In genomic region chr1:209624516-209625204, GRCh38 we compare ENCODE assay signal across 38 cellular contexts. TPM values are rescaled to one million over a fixed set of nuclear protein-coding genes. Genes with fewer than 3 reads are reported as not detected.
DNase-seq lines count a peak whose midpoint lies in the region; ATAC-seq and TF ChIP-seq lines count a peak whose summit lies in the region.
"Had no signal": no experiment of that assay in that cellular context is flagged by ENCODE, and none has a peak within 500 bp of the region (broad histone marks: within the 10 kb centered on the region; RNA-seq: fewer than 3 reads in every experiment).

No MANE protein-coding gene starts in this region.

- DNase-seq in left ventricle myocardium inferior (no peak), left cardiac atrium (no peak), NCI-H1105 treated with DMSO at 0.1 percent for 48 hours (lab: John Stamatoyannopoulos, UW) (no peak), NCI-H146 (lab: John Stamatoyannopoulos, UW) (no peak), GM13977 (ENCODE audit: low spot score) (no peak)
- DNase-seq: activated CD4-positive, alpha-beta T cell treated with anti-CD3 and anti-CD28 coated beads, Interleukin-2, amount 10 ng/mL, durations not matched to agents 24 days and 14 days; activated CD8-positive, alpha-beta memory T cell treated with anti-CD3 and anti-CD28 coated beads for 24 hours; activated naive CD8-positive, alpha-beta T cell treated with anti-CD3 and anti-CD28 coated beads, Interleukin-2, amount 10 ng/mL, durations not matched to agents 7 days and 5 days; activated T-cell treated with anti-CD3 and anti-CD28 coated beads for 4 hours; CD4-positive, alpha-beta memory T cell; dermis blood vessel endothelial cell; endodermal cell; esophagus squamous epithelium; KG1; MM.1S; NCI-H1417 treated with DMSO at 0.1 percent for 48 hours; NCI-H2081; NCI-H226; NCI-H526 treated with DMSO at 0.1 percent for 48 hours; SIG-M5; sigmoid colon; stimulated activated CD4-positive, alpha-beta T cell treated with anti-CD3 and anti-CD28 coated beads, Interleukin-15, amount 100 ng/mL, for 24 hours; stimulated activated CD4-positive, alpha-beta T cell treated with anti-CD3 and anti-CD28 coated beads, Interleukin-4, amount 100 ng/mL, for 4 hours; T1000; WERI-Rb-1 had no signal

- no peak overlapping the region for H3K4me3 Mint-ChIP-seq in nephron
- H3K4me3 Mint-ChIP-seq: activated CD4-positive, alpha-beta T cell treated with anti-CD3 and anti-CD28 coated beads, Interleukin-2, amount 10 ng/mL, durations not matched to agents 24 days and 14 days; activated naive CD8-positive, alpha-beta T cell treated with anti-CD3 and anti-CD28 coated beads, Interleukin-2, amount 10 ng/mL, durations not matched to agents 7 days and 5 days; CD4-positive, alpha-beta memory T cell; central memory CD8-positive, alpha-beta T cell; endodermal cell; GM23338; natural killer cell treated with Interleukin-12 subunit alpha and Interleukin-12 subunit beta and Interleukin-15 and Interleukin-18, amount 100 ng/mL, for 72 hours had no signal

- H3K36me3 Mint-ChIP-seq in nephron (ENCODE audit: low read depth): no peaks in the 10 kb centered on the region
- H3K36me3 Mint-ChIP-seq: activated naive CD8-positive, alpha-beta T cell treated with anti-CD3 and anti-CD28 coated beads, Interleukin-2, amount 10 ng/mL, durations not matched to agents 7 days and 5 days; CD4-positive, alpha-beta memory T cell; natural killer cell treated with Interleukin-12 subunit alpha and Interleukin-12 subunit beta and Interleukin-15 and Interleukin-18, amount 100 ng/mL, for 72 hours had no signal

- in situ Hi-C loops in GM13977 (cut with MboI; ENCODE audit: low pct_unique_long_range_greater_than_20kb, low sequenced_read_pairs, unreplicated experiment): no loop called here

- TF ChIP-seq CTCF in left ventricle myocardium inferior (IDR thresholded peaks at IDR 0.05; ENCODE audit: borderline replicate concordance) (no peak), nephron (IDR thresholded peaks at IDR 0.05; ENCODE audit: unreplicated experiment in 3 of 3) (no peak), GM13977 (IDR thresholded peaks at IDR 0.05; ENCODE audit: extremely low read depth, insufficient read depth, missing control alignments) (no peak)

- H3K27me3 Mint-ChIP-seq in nephron (ENCODE audit: low read depth): peaks cover 26% of the 10 kb centered on the region
- H3K27me3 Mint-ChIP-seq: activated CD4-positive, alpha-beta T cell treated with anti-CD3 and anti-CD28 coated beads, Interleukin-2, amount 10 ng/mL, durations not matched to agents 24 days and 14 days; CD4-positive, alpha-beta memory T cell; central memory CD8-positive, alpha-beta T cell had no signal

- intact Hi-C loops in left ventricle myocardium inferior (cut with micrococcal nuclease) (loop anchor here (5.0 kb wide), 1 partner anchor 37 kb away; no protein-coding TSS in a partner anchor), left cardiac atrium (cut with DNase I) (loop anchor here (5.0 to 10.0 kb wide), 5 partner anchors 37 to 120 kb away; no protein-coding TSS in a partner anchor)

- peak overlapping the region; percentile 59 to 90 (median 76) for H3K9ac ChIP-seq in skeletal muscle tissue (ENCODE audit: low read depth in 1 of 3, low read length in 3 of 3)
- H3K9ac ChIP-seq: parathyroid adenoma had no signal

- H3K9me3 Mint-ChIP-seq in nephron: no peaks in the 10 kb centered on the region
- H3K9me3 Mint-ChIP-seq: activated CD4-positive, alpha-beta T cell treated with anti-CD3 and anti-CD28 coated beads, Interleukin-2, amount 10 ng/mL, durations not matched to agents 24 days and 14 days; activated naive CD8-positive, alpha-beta T cell treated with anti-CD3 and anti-CD28 coated beads, Interleukin-2, amount 10 ng/mL, durations not matched to agents 7 days and 5 days; central memory CD8-positive, alpha-beta T cell; endodermal cell; GM23338; natural killer cell treated with Interleukin-12 subunit alpha and Interleukin-12 subunit beta and Interleukin-15 and Interleukin-18, amount 100 ng/mL, for 72 hours had no signal

- no peaks in the 10 kb centered on the region for H3K27me3 ChIP-seq in left ventricle myocardium inferior (ENCODE audit: low read depth)
- no peaks in the 10 kb centered on the region for H3K27me3 ChIP-seq in skeletal muscle tissue (ENCODE audit: control insufficient read depth in 3 of 3, insufficient read depth in 3 of 3, low read length in 3 of 3)
- H3K27me3 ChIP-seq: foreskin keratinocyte, heart right ventricle, Peyer's patch, sigmoid colon, tibial nerve had no signal

- no peak for ATAC-seq in left cardiac atrium
- ATAC-seq in SK-N-SH treated with all-trans-retinoic acid at 6 μM for 48 hours: peak; percentile 4
- ATAC-seq: foreskin keratinocyte; GM23338; natural killer cell treated with Interleukin-12 subunit alpha and Interleukin-12 subunit beta and Interleukin-15 and Interleukin-18, amount 100 ng/mL, for 72 hours had no signal

- H3K4me1 Mint-ChIP-seq in nephron: peaks cover 52% of the 10 kb centered on the region
- H3K4me1 Mint-ChIP-seq: central memory CD8-positive, alpha-beta T cell; endodermal cell had no signal

- H3K4me3 ChIP-seq in left ventricle myocardium inferior (no peak overlapping the region), skeletal muscle tissue (ENCODE audit: low read length in 3 of 3) (peak overlapping the region in 2 of 3 donors; percentile 22 to 60)
- H3K4me3 ChIP-seq: esophagus squamous epithelium, GM23338, heart right ventricle, lung, Peyer's patch, sigmoid colon, tibial nerve had no signal

- H3K9me3 ChIP-seq in left ventricle myocardium inferior (replicated peaks) (no peaks in the 10 kb centered on the region), skeletal muscle tissue (ENCODE audit: control insufficient read depth in 3 of 3, low read length in 3 of 3) (no peaks in the 10 kb centered on the region)
- H3K9me3 ChIP-seq: esophagus squamous epithelium, heart right ventricle, Peyer's patch, sigmoid colon, tibial nerve had no signal

- peak overlapping the region in 2 of 3 experiments; percentile 1 to 16 for H3K27ac Mint-ChIP-seq in nephron
- H3K27ac Mint-ChIP-seq: activated CD4-positive, alpha-beta T cell treated with anti-CD3 and anti-CD28 coated beads, Interleukin-2, amount 10 ng/mL, durations not matched to agents 24 days and 14 days; activated naive CD8-positive, alpha-beta T cell treated with anti-CD3 and anti-CD28 coated beads, Interleukin-2, amount 10 ng/mL, durations not matched to agents 7 days and 5 days; endodermal cell; GM23338; natural killer cell treated with Interleukin-12 subunit alpha and Interleukin-12 subunit beta and Interleukin-15 and Interleukin-18, amount 100 ng/mL, for 72 hours had no signal

- H3K4me1 ChIP-seq in left ventricle myocardium inferior (peaks cover 65% of the 10 kb centered on the region), skeletal muscle tissue (ENCODE audit: control insufficient read depth in 3 of 3, insufficient read depth in 3 of 3, low read length in 3 of 3) (peaks cover 54 to 84% (median 67%) of the 10 kb centered on the region in 3 donors)
- H3K4me1 ChIP-seq: foreskin keratinocyte, parathyroid adenoma had no signal

- H3K36me3 ChIP-seq in left ventricle myocardium inferior (no peaks in the 10 kb centered on the region), skeletal muscle tissue (ENCODE audit: control insufficient read depth in 3 of 3, insufficient read depth in 3 of 3, low read length in 3 of 3) (peaks cover 0 to 9% (median 0%) of the 10 kb centered on the region in 3 donors)
- H3K36me3 ChIP-seq: heart right ventricle, sigmoid colon, tibial nerve, WERI-Rb-1 had no signal

- H3K27ac ChIP-seq in left ventricle myocardium inferior (replicated peaks) (peak overlapping the region; percentile 76), skeletal muscle tissue (ENCODE audit: low read depth, low read length) (peak overlapping the region; percentile 95)
- H3K27ac ChIP-seq: esophagus squamous epithelium, foreskin keratinocyte, parathyroid adenoma, Peyer's patch, tibial nerve, WERI-Rb-1 had no signal

TF ChIP-seq in SK-N-SH treated with all-trans-retinoic acid at 6 μM for 48 hours, 23 proteins besides CTCF, POLR2A, EP300 and RAD21:
- TF ChIP-seq PPARA (CRISPR knock-in tag; IDR thresholded peaks at IDR 0.05; ENCODE audit: borderline replicate concordance): no peak
- no peak for TF ChIP-seq ZNF8 (CRISPR knock-in tag; IDR thresholded peaks at IDR 0.05)
- TF ChIP-seq CSRNP3 (CRISPR knock-in tag; IDR thresholded peaks at IDR 0.05): no peak
- TF ChIP-seq, protein P1, sequence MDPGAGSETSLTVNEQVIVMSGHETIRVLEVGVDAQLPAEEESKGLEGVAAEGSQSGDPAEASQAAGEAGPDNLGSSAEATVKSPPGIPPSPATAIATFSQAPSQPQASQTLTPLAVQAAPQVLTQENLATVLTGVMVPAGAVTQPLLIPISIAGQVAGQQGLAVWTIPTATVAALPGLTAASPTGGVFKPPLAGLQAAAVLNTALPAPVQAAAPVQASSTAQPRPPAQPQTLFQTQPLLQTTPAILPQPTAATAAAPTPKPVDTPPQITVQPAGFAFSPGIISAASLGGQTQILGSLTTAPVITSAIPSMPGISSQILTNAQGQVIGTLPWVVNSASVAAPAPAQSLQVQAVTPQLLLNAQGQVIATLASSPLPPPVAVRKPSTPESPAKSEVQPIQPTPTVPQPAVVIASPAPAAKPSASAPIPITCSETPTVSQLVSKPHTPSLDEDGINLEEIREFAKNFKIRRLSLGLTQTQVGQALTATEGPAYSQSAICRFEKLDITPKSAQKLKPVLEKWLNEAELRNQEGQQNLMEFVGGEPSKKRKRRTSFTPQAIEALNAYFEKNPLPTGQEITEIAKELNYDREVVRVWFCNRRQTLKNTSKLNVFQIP (CRISPR knock-in tag; IDR thresholded peaks at IDR 0.05; ENCODE audit: borderline replicate concordance, low read depth): no peak
- TF ChIP-seq BACH2 (CRISPR knock-in tag; IDR thresholded peaks at IDR 0.05; ENCODE audit: borderline replicate concordance): no peak
- TF ChIP-seq ZFP3 (CRISPR knock-in tag; IDR thresholded peaks at IDR 0.05): no peak

RNA-seq across cellular contexts. Expression of gene LAMB3, which starts 27.6 kb away (rescaled TPM):
- total RNA-seq in left ventricle myocardium inferior (6.5 TPM), left cardiac atrium (10 to 100 TPM in 1 of 2 donors, 1 to 10 TPM in 1; 8.4 to 14.3 TPM), skeletal muscle tissue (0.52 TPM)

RNA-seq across cellular contexts. Expression of gene CAMK1G, which starts 41.1 kb away (rescaled TPM):
- total RNA-seq in left ventricle myocardium inferior (not detected), left cardiac atrium (under 1 TPM in 1 of 2 donors, not detected in 1; 0.31 TPM), skeletal muscle tissue (not detected)
- total RNA-seq: activated naive CD8-positive, alpha-beta T cell treated with anti-CD3 and anti-CD28 coated beads, Interleukin-2, amount 10 ng/mL, durations not matched to agents 7 days and 5 days; CD4-positive, alpha-beta memory T cell; Daoy; dermis blood vessel endothelial cell; foreskin keratinocyte; natural killer cell treated with Interleukin-12 subunit alpha and Interleukin-12 subunit beta and Interleukin-15 and Interleukin-18, amount 100 ng/mL, for 72 hours; Peyer's patch had no signal

RNA-seq across cellular contexts. Expression of gene G0S2, which starts 50.6 kb away (rescaled TPM):
- total RNA-seq in left ventricle myocardium inferior (307 TPM), left cardiac atrium (100 to 1,000 TPM; 220 to 440 TPM), skeletal muscle tissue (78.8 TPM)
- total RNA-seq: endodermal cell had no signal
